Comparison of ENCODE assay signal across 1 cellular context in genomic region chr1:151510957-151511635, GRCh38.
TF ChIP-seq lines count a peak whose summit lies in the region.

TSS of gene CGN (plus strand) at chr1:151511387. CDS start at chr1:151518520, 7,133 bp downstream.

TF ChIP-seq in HepG2, 621 proteins besides CTCF, POLR2A, EP300 and RAD21 (continued from another document and continues in another):
- TF ChIP-seq ZNF563 (CRISPR knock-in tag; IDR thresholded peaks at IDR 0.05): peak; percentile 57; the same call in 1 of the 2 replicates
- no peak for TF ChIP-seq ZNF234 (CRISPR knock-in tag; conservative IDR thresholded peaks at IDR 0.05)
- no peak for TF ChIP-seq SNAI1 (CRISPR knock-in tag; IDR thresholded peaks at IDR 0.05; ENCODE audit: borderline replicate concordance)
- no peak for TF ChIP-seq BATF2 (CRISPR knock-in tag; IDR thresholded peaks at IDR 0.05)
- TF ChIP-seq ZNF496 (CRISPR knock-in tag; IDR thresholded peaks at IDR 0.05; ENCODE audit: insufficient replicate concordance): no peak
- 0 out of 2 replicates have a peak, but pooled peaks have one; percentile 24 for TF ChIP-seq ZNF124 (CRISPR knock-in tag; IDR thresholded peaks at IDR 0.05)
- 0 out of 2 replicates have a peak, but pooled peaks have one; percentile 16 for TF ChIP-seq POGK (CRISPR knock-in tag; conservative IDR thresholded peaks at IDR 0.05)
- no peak for TF ChIP-seq MAZ (IDR thresholded peaks at IDR 0.05; ENCODE audit: borderline replicate concordance, low read depth, low read length)
- peak; percentile 83 for TF ChIP-seq MAZ (CRISPR knock-in tag; IDR thresholded peaks at IDR 0.05; ENCODE audit: low read depth)
- TF ChIP-seq TBX2 (CRISPR knock-in tag; IDR thresholded peaks at IDR 0.05; ENCODE audit: borderline replicate concordance): peak; percentile 76
- TF ChIP-seq, protein P1, sequence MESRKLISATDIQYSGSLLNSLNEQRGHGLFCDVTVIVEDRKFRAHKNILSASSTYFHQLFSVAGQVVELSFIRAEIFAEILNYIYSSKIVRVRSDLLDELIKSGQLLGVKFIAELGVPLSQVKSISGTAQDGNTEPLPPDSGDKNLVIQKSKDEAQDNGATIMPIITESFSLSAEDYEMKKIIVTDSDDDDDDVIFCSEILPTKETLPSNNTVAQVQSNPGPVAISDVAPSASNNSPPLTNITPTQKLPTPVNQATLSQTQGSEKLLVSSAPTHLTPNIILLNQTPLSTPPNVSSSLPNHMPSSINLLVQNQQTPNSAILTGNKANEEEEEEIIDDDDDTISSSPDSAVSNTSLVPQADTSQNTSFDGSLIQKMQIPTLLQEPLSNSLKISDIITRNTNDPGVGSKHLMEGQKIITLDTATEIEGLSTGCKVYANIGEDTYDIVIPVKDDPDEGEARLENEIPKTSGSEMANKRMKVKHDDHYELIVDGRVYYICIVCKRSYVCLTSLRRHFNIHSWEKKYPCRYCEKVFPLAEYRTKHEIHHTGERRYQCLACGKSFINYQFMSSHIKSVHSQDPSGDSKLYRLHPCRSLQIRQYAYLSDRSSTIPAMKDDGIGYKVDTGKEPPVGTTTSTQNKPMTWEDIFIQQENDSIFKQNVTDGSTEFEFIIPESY (CRISPR knock-in tag; IDR thresholded peaks at IDR 0.05): no peak
- TF ChIP-seq ZNF34 (CRISPR knock-in tag; IDR thresholded peaks at IDR 0.05; ENCODE audit: borderline replicate concordance): 0 out of 2 replicates have a peak, but pooled peaks have one; percentile 35
- TF ChIP-seq ZNF224 (CRISPR knock-in tag; IDR thresholded peaks at IDR 0.05): peak; percentile 23; the same call in 1 of the 2 replicates
- TF ChIP-seq ARNTL (CRISPR knock-in tag; IDR thresholded peaks at IDR 0.05): peak; percentile 93
- no peak for TF ChIP-seq ZNF597 (CRISPR knock-in tag; IDR thresholded peaks at IDR 0.05)
- TF ChIP-seq ZNF547 (CRISPR knock-in tag; IDR thresholded peaks at IDR 0.05): peak; percentile 24; the same call in 1 of the 2 replicates
- TF ChIP-seq ZNF792 (CRISPR knock-in tag; IDR thresholded peaks at IDR 0.05): 0 out of 2 replicates have a peak, but pooled peaks have one; percentile 24
- TF ChIP-seq MBD4 (IDR thresholded peaks at IDR 0.05; ENCODE audit: borderline replicate concordance, low read length): no peak
- peak; percentile 70; the same call in 1 of the 2 replicates for TF ChIP-seq RNF2 (conservative IDR thresholded peaks at IDR 0.05; ENCODE audit: low read depth)
- TF ChIP-seq ZFP36L2 (CRISPR knock-in tag; IDR thresholded peaks at IDR 0.05): no peak
- no peak for TF ChIP-seq ZNF251 (CRISPR knock-in tag; IDR thresholded peaks at IDR 0.05)
- 0 out of 2 replicates have a peak, but pooled peaks have one; percentile 35 for TF ChIP-seq ZNF709 (CRISPR knock-in tag; IDR thresholded peaks at IDR 0.05)
- no peak for TF ChIP-seq SOX6 (IDR thresholded peaks at IDR 0.05)
- peak; percentile 80 for TF ChIP-seq SOX6 (CRISPR knock-in tag; IDR thresholded peaks at IDR 0.05)
- TF ChIP-seq THAP11 (CRISPR knock-in tag; IDR thresholded peaks at IDR 0.05): 0 out of 2 replicates have a peak, but pooled peaks have one; percentile 40
- TF ChIP-seq FOXA3 (CRISPR knock-in tag; IDR thresholded peaks at IDR 0.05): peak; percentile 32; the same call in 1 of the 2 replicates
- TF ChIP-seq, protein P2, sequence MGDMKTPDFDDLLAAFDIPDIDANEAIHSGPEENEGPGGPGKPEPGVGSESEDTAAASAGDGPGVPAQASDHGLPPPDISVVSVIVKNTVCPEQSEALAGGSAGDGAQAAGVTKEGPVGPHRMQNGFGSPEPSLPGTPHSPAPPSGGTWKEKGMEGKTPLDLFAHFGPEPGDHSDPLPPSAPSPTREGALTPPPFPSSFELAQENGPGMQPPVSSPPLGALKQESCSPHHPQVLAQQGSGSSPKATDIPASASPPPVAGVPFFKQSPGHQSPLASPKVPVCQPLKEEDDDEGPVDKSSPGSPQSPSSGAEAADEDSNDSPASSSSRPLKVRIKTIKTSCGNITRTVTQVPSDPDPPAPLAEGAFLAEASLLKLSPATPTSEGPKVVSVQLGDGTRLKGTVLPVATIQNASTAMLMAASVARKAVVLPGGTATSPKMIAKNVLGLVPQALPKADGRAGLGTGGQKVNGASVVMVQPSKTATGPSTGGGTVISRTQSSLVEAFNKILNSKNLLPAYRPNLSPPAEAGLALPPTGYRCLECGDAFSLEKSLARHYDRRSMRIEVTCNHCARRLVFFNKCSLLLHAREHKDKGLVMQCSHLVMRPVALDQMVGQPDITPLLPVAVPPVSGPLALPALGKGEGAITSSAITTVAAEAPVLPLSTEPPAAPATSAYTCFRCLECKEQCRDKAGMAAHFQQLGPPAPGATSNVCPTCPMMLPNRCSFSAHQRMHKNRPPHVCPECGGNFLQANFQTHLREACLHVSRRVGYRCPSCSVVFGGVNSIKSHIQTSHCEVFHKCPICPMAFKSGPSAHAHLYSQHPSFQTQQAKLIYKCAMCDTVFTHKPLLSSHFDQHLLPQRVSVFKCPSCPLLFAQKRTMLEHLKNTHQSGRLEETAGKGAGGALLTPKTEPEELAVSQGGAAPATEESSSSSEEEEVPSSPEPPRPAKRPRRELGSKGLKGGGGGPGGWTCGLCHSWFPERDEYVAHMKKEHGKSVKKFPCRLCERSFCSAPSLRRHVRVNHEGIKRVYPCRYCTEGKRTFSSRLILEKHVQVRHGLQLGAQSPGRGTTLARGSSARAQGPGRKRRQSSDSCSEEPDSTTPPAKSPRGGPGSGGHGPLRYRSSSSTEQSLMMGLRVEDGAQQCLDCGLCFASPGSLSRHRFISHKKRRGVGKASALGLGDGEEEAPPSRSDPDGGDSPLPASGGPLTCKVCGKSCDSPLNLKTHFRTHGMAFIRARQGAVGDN (CRISPR knock-in tag; IDR thresholded peaks at IDR 0.05): peak; percentile 81
- TF ChIP-seq ZMYM3 (CRISPR knock-in tag; IDR thresholded peaks at IDR 0.05): no peak
- TF ChIP-seq TEAD3 (CRISPR knock-in tag; optimal IDR thresholded peaks at IDR 0.05; ENCODE audit: borderline replicate concordance): peak; percentile 41
- TF ChIP-seq ZXDC (CRISPR knock-in tag; IDR thresholded peaks at IDR 0.05): no peak
- TF ChIP-seq SP2 (CRISPR knock-in tag; IDR thresholded peaks at IDR 0.05): peak; percentile 48; the same call in 1 of the 2 replicates
- no peak for TF ChIP-seq ZNF749 (CRISPR knock-in tag; IDR thresholded peaks at IDR 0.05; ENCODE audit: borderline replicate concordance)
- 0 out of 2 replicates have a peak, but pooled peaks have one; percentile 22 for TF ChIP-seq GATAD2A (CRISPR knock-in tag; IDR thresholded peaks at IDR 0.05)
- peak; percentile 32 for TF ChIP-seq AGO1 (IDR thresholded peaks at IDR 0.05; ENCODE audit: low read depth, low read length, poor library complexity, severe bottlenecking)
- peak; percentile 23; the same call in 1 of the 2 replicates for TF ChIP-seq MXD4 (CRISPR knock-in tag; IDR thresholded peaks at IDR 0.05)
- TF ChIP-seq SPEN (CRISPR knock-in tag; IDR thresholded peaks at IDR 0.05; ENCODE audit: low read depth): 0 out of 2 replicates have a peak, but pooled peaks have one; percentile 52
- TF ChIP-seq, protein P3, sequence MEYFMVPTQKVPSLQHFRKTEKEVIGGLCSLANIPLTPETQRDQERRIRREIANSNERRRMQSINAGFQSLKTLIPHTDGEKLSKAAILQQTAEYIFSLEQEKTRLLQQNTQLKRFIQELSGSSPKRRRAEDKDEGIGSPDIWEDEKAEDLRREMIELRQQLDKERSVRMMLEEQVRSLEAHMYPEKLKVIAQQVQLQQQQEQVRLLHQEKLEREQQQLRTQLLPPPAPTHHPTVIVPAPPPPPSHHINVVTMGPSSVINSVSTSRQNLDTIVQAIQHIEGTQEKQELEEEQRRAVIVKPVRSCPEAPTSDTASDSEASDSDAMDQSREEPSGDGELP (IDR thresholded peaks at IDR 0.05; ENCODE audit: borderline replicate concordance, low read depth): peak; percentile 1; the same call in 1 of the 2 replicates
- TF ChIP-seq BCL3 (CRISPR knock-in tag; IDR thresholded peaks at IDR 0.05): 0 out of 2 replicates have a peak, but pooled peaks have one; percentile 23
- TF ChIP-seq, protein P4, sequence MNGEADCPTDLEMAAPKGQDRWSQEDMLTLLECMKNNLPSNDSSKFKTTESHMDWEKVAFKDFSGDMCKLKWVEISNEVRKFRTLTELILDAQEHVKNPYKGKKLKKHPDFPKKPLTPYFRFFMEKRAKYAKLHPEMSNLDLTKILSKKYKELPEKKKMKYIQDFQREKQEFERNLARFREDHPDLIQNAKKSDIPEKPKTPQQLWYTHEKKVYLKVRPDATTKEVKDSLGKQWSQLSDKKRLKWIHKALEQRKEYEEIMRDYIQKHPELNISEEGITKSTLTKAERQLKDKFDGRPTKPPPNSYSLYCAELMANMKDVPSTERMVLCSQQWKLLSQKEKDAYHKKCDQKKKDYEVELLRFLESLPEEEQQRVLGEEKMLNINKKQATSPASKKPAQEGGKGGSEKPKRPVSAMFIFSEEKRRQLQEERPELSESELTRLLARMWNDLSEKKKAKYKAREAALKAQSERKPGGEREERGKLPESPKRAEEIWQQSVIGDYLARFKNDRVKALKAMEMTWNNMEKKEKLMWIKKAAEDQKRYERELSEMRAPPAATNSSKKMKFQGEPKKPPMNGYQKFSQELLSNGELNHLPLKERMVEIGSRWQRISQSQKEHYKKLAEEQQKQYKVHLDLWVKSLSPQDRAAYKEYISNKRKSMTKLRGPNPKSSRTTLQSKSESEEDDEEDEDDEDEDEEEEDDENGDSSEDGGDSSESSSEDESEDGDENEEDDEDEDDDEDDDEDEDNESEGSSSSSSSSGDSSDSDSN (CRISPR knock-in tag; IDR thresholded peaks at IDR 0.05): peak; percentile 58; the same call in 1 of the 2 replicates
- TF ChIP-seq, protein P5, sequence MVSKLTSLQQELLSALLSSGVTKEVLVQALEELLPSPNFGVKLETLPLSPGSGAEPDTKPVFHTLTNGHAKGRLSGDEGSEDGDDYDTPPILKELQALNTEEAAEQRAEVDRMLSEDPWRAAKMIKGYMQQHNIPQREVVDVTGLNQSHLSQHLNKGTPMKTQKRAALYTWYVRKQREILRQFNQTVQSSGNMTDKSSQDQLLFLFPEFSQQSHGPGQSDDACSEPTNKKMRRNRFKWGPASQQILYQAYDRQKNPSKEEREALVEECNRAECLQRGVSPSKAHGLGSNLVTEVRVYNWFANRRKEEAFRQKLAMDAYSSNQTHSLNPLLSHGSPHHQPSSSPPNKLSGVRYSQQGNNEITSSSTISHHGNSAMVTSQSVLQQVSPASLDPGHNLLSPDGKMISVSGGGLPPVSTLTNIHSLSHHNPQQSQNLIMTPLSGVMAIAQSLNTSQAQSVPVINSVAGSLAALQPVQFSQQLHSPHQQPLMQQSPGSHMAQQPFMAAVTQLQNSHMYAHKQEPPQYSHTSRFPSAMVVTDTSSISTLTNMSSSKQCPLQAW (CRISPR knock-in tag; IDR thresholded peaks at IDR 0.05): peak; percentile 42; the same call in 1 of the 2 replicates
- peak; percentile 61 for TF ChIP-seq SAP130 (CRISPR knock-in tag; IDR thresholded peaks at IDR 0.05; ENCODE audit: low read depth)
- 0 out of 2 replicates have a peak, but pooled peaks have one; percentile 30 for TF ChIP-seq GATAD1 (CRISPR knock-in tag; IDR thresholded peaks at IDR 0.05)
- TF ChIP-seq HDAC6 (IDR thresholded peaks at IDR 0.05; ENCODE audit: low read depth, low read length): no peak
- peak; percentile 57 for TF ChIP-seq HDAC2 (CRISPR knock-in tag; IDR thresholded peaks at IDR 0.05)
- no peak for TF ChIP-seq SNAPC2 (CRISPR knock-in tag; IDR thresholded peaks at IDR 0.05)
- no peak for TF ChIP-seq ZNF773 (CRISPR knock-in tag; IDR thresholded peaks at IDR 0.05; ENCODE audit: borderline replicate concordance)
